ENCODE assay signal across 16 cellular contexts in genomic region chr6:4041480-4041879, GRCh38. TPM values are rescaled to one million over a fixed set of nuclear protein-coding genes. Genes with fewer than 3 reads are reported as not detected.
DNase-seq lines count a peak whose midpoint lies in the region; ATAC-seq and TF ChIP-seq lines count a peak whose summit lies in the region.
"Had no signal": no experiment of that assay in that cellular context is flagged by ENCODE, and none has a peak within 500 bp of the region (broad histone marks: within the 10 kb centered on the region; RNA-seq: fewer than 3 reads in every experiment).

No MANE protein-coding gene starts in this region.

- TF ChIP-seq CTCF in HFFc6 (IDR thresholded peaks at IDR 0.05) (no peak), choroid plexus epithelial cell (conservative IDR thresholded peaks at IDR 0.05; ENCODE audit: low read depth, low read length) (no peak)

- H3K4me3 ChIP-seq in choroid plexus epithelial cell (ENCODE audit: low read depth, low read length): no peak overlapping the region
- H3K4me3 ChIP-seq: PC-9, SJCRH30 had no signal

- peaks cover 10 to 51% of the 10 kb centered on the region in 2 donors for H3K36me3 Mint-ChIP-seq in activated T-cell treated with anti-CD3 and anti-CD28 coated beads, Interleukin-2, amount 50 U/mL, for 72 hours (ENCODE audit: insufficient read depth in 2 of 2)
- peaks cover 62% of the 10 kb centered on the region for H3K36me3 Mint-ChIP-seq in HFFc6 (ENCODE audit: low read depth)
- H3K36me3 Mint-ChIP-seq in stimulated activated effector memory CD8-positive, alpha-beta T cell treated with anti-CD3 and anti-CD28 coated beads, Interleukin-12 subunit alpha, Interleukin-12 subunit beta, amount 100 ng/mL, for 72 hours: peaks cover 100% of the 10 kb centered on the region

- no peak for DNase-seq in activated T-cell treated with anti-CD3 and anti-CD28 coated beads, Interleukin-2, amount 50 U/mL, for 72 hours
- DNase-seq in activated T-cell treated with anti-CD3 and anti-CD28 coated beads, Interleukin-2, amount 50 U/mL, for 48 hours: no peak
- DNase-seq in HFFc6 (no peak), choroid plexus epithelial cell (ENCODE audit: low read depth) (peak; percentile 30), NCI-H345 treated with DMSO at 0.1 percent for 48 hours (lab: John Stamatoyannopoulos, UW; ENCODE audit: unreplicated experiment) (no peak)
- DNase-seq in stimulated activated effector memory CD8-positive, alpha-beta T cell treated with anti-CD3 and anti-CD28 coated beads, Interleukin-12 subunit alpha, Interleukin-12 subunit beta, amount 100 ng/mL, for 72 hours (ENCODE audit: low spot score in 2 of 2): no peak
- DNase-seq: ACHN, AML-193, H7, NCI-H187, NCI-H2171 treated with DMSO at 0.1 percent for 48 hours, NCI-H774, PC-9, SJCRH30 had no signal

- H3K27me3 Mint-ChIP-seq in activated T-cell treated with anti-CD3 and anti-CD28 coated beads, Interleukin-2, amount 50 U/mL, for 72 hours (ENCODE audit: low read depth): no peaks in the 10 kb centered on the region
- H3K27me3 Mint-ChIP-seq in HFFc6 (ENCODE audit: insufficient read depth): no peaks in the 10 kb centered on the region

- H3K4me1 Mint-ChIP-seq in activated T-cell treated with anti-CD3 and anti-CD28 coated beads, Interleukin-2, amount 50 U/mL, for 72 hours (ENCODE audit: low read depth): peaks cover 36% of the 10 kb centered on the region
- peaks cover 13% of the 10 kb centered on the region for H3K4me1 Mint-ChIP-seq in HFFc6 (ENCODE audit: low read depth)
- H3K4me1 Mint-ChIP-seq in stimulated activated effector memory CD8-positive, alpha-beta T cell treated with anti-CD3 and anti-CD28 coated beads, Interleukin-12 subunit alpha, Interleukin-12 subunit beta, amount 100 ng/mL, for 72 hours: peaks cover 34% of the 10 kb centered on the region

- no peak overlapping the region for H3K4me3 Mint-ChIP-seq in activated T-cell treated with anti-CD3 and anti-CD28 coated beads, Interleukin-2, amount 50 U/mL, for 72 hours
- no peak overlapping the region for H3K4me3 Mint-ChIP-seq in HFFc6
- no peak overlapping the region for H3K4me3 Mint-ChIP-seq in stimulated activated effector memory CD8-positive, alpha-beta T cell treated with anti-CD3 and anti-CD28 coated beads, Interleukin-12 subunit alpha, Interleukin-12 subunit beta, amount 100 ng/mL, for 72 hours

- ATAC-seq in activated T-cell treated with anti-CD3 and anti-CD28 coated beads, Interleukin-2, amount 50 U/mL, for 72 hours (replicated peaks in 1 of 2): no peak
- no peak for ATAC-seq in stimulated activated effector memory CD8-positive, alpha-beta T cell treated with anti-CD3 and anti-CD28 coated beads, Interleukin-12 subunit alpha, Interleukin-12 subunit beta, amount 100 ng/mL, for 72 hours
- ATAC-seq in GM18502 (IDR thresholded peaks at IDR 0.05; ENCODE audit: poor library complexity, unreplicated experiment): no peak

- H3K27ac Mint-ChIP-seq in activated T-cell treated with anti-CD3 and anti-CD28 coated beads, Interleukin-2, amount 50 U/mL, for 72 hours: peak overlapping the region; percentile 82
- H3K27ac Mint-ChIP-seq in HFFc6: peak overlapping the region; percentile 34; the same call in 1 of the 2 replicates
- H3K27ac Mint-ChIP-seq in stimulated activated effector memory CD8-positive, alpha-beta T cell treated with anti-CD3 and anti-CD28 coated beads, Interleukin-12 subunit alpha, Interleukin-12 subunit beta, amount 100 ng/mL, for 72 hours: peak overlapping the region; percentile 23

- H3K9me3 Mint-ChIP-seq in activated T-cell treated with anti-CD3 and anti-CD28 coated beads, Interleukin-2, amount 50 U/mL, for 72 hours: no peaks in the 10 kb centered on the region
- H3K9me3 Mint-ChIP-seq in HFFc6: no peaks in the 10 kb centered on the region
- H3K9me3 Mint-ChIP-seq in stimulated activated effector memory CD8-positive, alpha-beta T cell treated with anti-CD3 and anti-CD28 coated beads, Interleukin-12 subunit alpha, Interleukin-12 subunit beta, amount 100 ng/mL, for 72 hours: no peaks in the 10 kb centered on the region

RNA-seq across cellular contexts. Expression of gene FAM217A, which starts 37.5 kb away (rescaled TPM):
- total RNA-seq in activated T-cell treated with anti-CD3 and anti-CD28 coated beads, Interleukin-2, amount 50 U/mL, for 72 hours: not detected
- total RNA-seq in HFFc6 (2021; fragmentation: NEBNext Ultra II Directional; extraction: Animal tissue kit (Norgen Biotek cat#: 25700)): not detected
- total RNA-seq: H7, NCI-H460, PC-9, SJCRH30 had no signal

Comparison
In these comparisons a context has a peak if more than half of its experiments do, and no peak if none do; other contexts are left out.
1. H3K27ac Mint-ChIP-seq: peak in every context shown above with its lines; median percentile 82 in activated T-cell treated with anti-CD3 and anti-CD28 coated beads, Interleukin-2, amount 50 U/mL, for 72 hours; 34 in HFFc6; 23 in stimulated activated effector memory CD8-positive, alpha-beta T cell treated with anti-CD3 and anti-CD28 coated beads, Interleukin-12 subunit alpha, Interleukin-12 subunit beta, amount 100 ng/mL, for 72 hours.